In genomic region chr9:74120061-74120460, GRCh38 we compare ENCODE assay signal across 26 cellular contexts.
"Had no signal": no experiment of that assay in that cellular context is flagged by ENCODE, and none has a peak within 500 bp of the region (broad histone marks: within the 10 kb centered on the region; RNA-seq: fewer than 3 reads in every experiment).

No MANE protein-coding gene starts in this region.

- DNase-seq: cerebellar nuclear complex; dorsolateral prefrontal cortex; effector CD4-positive, alpha-beta T cell; kidney; left cardiac atrium; left lung; mesenchymal stem cell; mucosa of descending colon; naive B cell; nephron progenitor cell; nucleus accumbens; stimulated activated CD4-positive, alpha-beta T cell treated with anti-CD3 and anti-CD28 coated beads, Interleukin-12 subunit alpha, Interleukin-12 subunit beta, amount 100 ng/mL, for 4 hours; stimulated activated CD4-positive, alpha-beta T cell treated with anti-CD3 and anti-CD28 coated beads, Interleukin-1b, Interleukin-23, amount 100 ng/mL, for 48 hours; stimulated activated CD4-positive, alpha-beta T cell treated with anti-CD3 and anti-CD28 coated beads, Interleukin-4, amount 100 ng/mL, for 4 hours; stimulated activated naive CD8-positive, alpha-beta T cell treated with anti-CD3 and anti-CD28 coated beads, Interleukin-15, Interleukin-2, amounts not matched to agents 100 U/mL and 50 U/mL, for 24 hours; substantia nigra; testis; tibial artery had no signal

- ATAC-seq: left cardiac atrium; left lung; mucosa of descending colon; sciatic nerve; stimulated activated memory B cell treated with anti-CD40 and anti-IgM and Interleukin-4, amounts not matched to agents 10 μg/mL and 1 μg/mL and 100 μg/mL, for 72 hours; stimulated activated naive CD8-positive, alpha-beta T cell treated with anti-CD3 and anti-CD28 coated beads, Interleukin-15, Interleukin-2, amounts not matched to agents 100 U/mL and 50 U/mL, for 24 hours had no signal

- H3K4me2 ChIP-seq: smooth muscle cell had no signal

- H3K27ac ChIP-seq: dorsolateral prefrontal cortex, esophagus muscularis mucosa, left lung, prostate gland, right atrium auricular region, testis, tibial artery had no signal

- H3K27me3 ChIP-seq: dorsolateral prefrontal cortex, esophagus muscularis mucosa, left lung, right atrium auricular region, testis, tibial artery had no signal

- H3K9me3 ChIP-seq: esophagus muscularis mucosa, left lung, mucosa of descending colon, prostate gland, right atrium auricular region, testis, tibial artery had no signal

- H3K36me3 ChIP-seq: esophagus muscularis mucosa, left lung, prostate gland, right atrium auricular region, tibial artery had no signal

- H3K4me3 ChIP-seq: dorsolateral prefrontal cortex, esophagus muscularis mucosa, left lung, mucosa of descending colon, prostate gland, right atrium auricular region, smooth muscle cell, testis, tibial artery had no signal

- H3K4me1 ChIP-seq: esophagus muscularis mucosa, left lung, prostate gland, right atrium auricular region, testis, tibial artery had no signal

- FAIRE-seq: colon, frontal cortex, kidney had no signal
